ENCODE assay signal across 8 cellular contexts in the genomic region with DNA sequence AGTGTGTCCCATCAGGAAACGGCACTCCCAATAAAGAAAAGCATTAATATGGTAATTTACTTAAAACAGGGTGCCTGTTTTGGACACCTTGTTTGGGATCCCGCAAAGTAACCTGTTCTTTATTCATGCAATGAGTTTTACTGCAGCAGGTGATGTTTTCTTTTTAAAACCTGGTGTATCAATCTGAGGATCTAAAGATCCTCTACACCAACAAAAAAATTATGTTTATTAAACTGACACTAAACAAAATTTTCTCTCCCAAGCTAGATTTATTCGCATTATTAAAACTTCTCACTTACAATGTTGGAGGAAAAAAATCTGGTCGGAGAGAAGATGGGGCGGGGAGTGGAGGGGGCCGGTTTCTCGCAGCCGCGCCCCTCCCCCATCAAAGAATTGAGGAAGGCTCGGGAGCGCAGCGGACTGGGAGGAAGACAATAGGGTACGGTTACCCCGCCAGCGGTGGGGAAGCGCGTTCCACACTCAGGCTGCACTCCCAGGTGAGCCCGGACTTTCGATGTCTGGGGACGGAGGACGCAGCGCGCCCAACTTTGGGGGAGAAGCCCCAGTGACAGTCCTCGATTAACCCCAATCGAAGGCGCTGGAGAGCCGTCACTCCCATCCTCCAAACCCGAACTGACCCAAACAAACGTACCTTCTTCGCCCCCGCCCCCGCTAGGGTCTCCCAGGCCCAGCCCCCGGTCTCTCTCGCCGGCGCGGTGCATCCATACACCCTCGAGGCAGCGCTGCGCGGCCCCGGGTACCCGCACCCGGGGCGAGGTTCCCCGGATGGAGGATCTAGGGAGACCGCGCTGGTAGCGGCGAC. TPM values are rescaled to one million over a fixed set of nuclear protein-coding genes. Genes with fewer than 3 reads are reported as not detected.
A peak's percentile ranks its signal among the peaks of the same experiment; 100 is the strongest.
DNase-seq lines count a peak whose midpoint lies in the region; ATAC-seq, FAIRE-seq and TF ChIP-seq lines count a peak whose summit lies in the region.

No MANE protein-coding gene starts in this region.

- ATAC-seq in esophagus mucosa (peak; percentile 5), pancreas (peak; percentile 4 to 22 (median 14)), HG03095 (IDR thresholded peaks at IDR 0.05; ENCODE audit: unreplicated experiment) (no peak)

- H3K9me3 ChIP-seq in pancreas, result no peaks in the 10 kb centered on the region

- 1% methylated on average over 49 to 50 of the region's 50 CpGs for WGBS in pancreas, 2 donors

- TF ChIP-seq CTCF in pancreas (IDR thresholded peaks at IDR 0.05), result no peak

- no peak for TF ChIP-seq POLR2A in GM12892 (IDR thresholded peaks at IDR 0.05; ENCODE audit: low read depth, low read length)

- H3K4me3 ChIP-seq in pancreas, result peak overlapping the region; percentile 64 to 86 (median 70)

- intact Hi-C loops in pancreas (cut with DNase I), result loop anchor here in 1 of 3 donors (10.0 kb wide), 1 partner anchor 188 kb away; no protein-coding TSS in a partner anchor

- peaks cover 0 to 11% (median 0%) of the 10 kb centered on the region in 3 donors for H3K36me3 ChIP-seq in pancreas

- no peaks in the 10 kb centered on the region for H3K27me3 ChIP-seq in pancreas

- DNase-seq in GM12892 (ENCODE audit: insufficient read length), result peak; percentile 35
- peak; percentile 64 for DNase-seq in NCI-H774 (lab: John Stamatoyannopoulos, UW)
- peak; percentile 29 to 84 (median 62) for DNase-seq in pancreas
- no peak for DNase-seq in GM19239 (ENCODE audit: insufficient read length, low spot score)
- no peak for DNase-seq in SW 1271 (lab: John Stamatoyannopoulos, UW)
- no peak for DNase-seq in stimulated activated CD4-positive, alpha-beta T cell treated with anti-CD3 and anti-CD28 coated beads, Interleukin-1b, Interleukin-23, amount 100 ng/mL, for 48 hours

- H3K27ac ChIP-seq in pancreas, result peak overlapping the region; percentile 90 to 99 (median 98)

- peaks cover 3 to 15% (median 7%) of the 10 kb centered on the region in 3 donors for H3K4me1 ChIP-seq in pancreas

- FAIRE-seq in GM12892 (lab: Jason Lieb, UNC) (no peak), pancreas (lab: Jason Lieb, UNC) (no peak), GM19239 (lab: Jason Lieb, UNC) (no peak)

RNA-seq across cellular contexts. Expression of a gene that starts 1.3 kb away (rescaled TPM):
- polyA plus RNA-seq in GM12892 (2012; ENCODE audit: missing spikeins), result 2.5 TPM
- total RNA-seq in esophagus mucosa (1,371 TPM), pancreas (100 to 1,000 TPM; 453 to 874 (median 687) TPM)
- polyA plus RNA-seq in pancreas, result 100 to 1,000 TPM; 333 to 417 TPM

RNA-seq across cellular contexts. Expression of a gene that starts 54.8 kb away (rescaled TPM):
- polyA plus RNA-seq in GM12892 (2012; ENCODE audit: missing spikeins), result 21.8 TPM
- total RNA-seq in esophagus mucosa, result 9.7 TPM
- 1 to 10 TPM; 4.3 to 8.6 (median 6.3) TPM for total RNA-seq in pancreas
- polyA plus RNA-seq in pancreas, result 10 to 100 TPM; 15.3 to 16.3 TPM

Comparison
In these comparisons a context has a peak if more than half of its experiments do, and no peak if none do; other contexts are left out.
1. DNase-seq: peak in GM12892 (single experiment), NCI-H774 (single experiment) and pancreas (6 of 6); none in GM19239 (single experiment), SW 1271 (0 of 2) and stimulated activated CD4-positive, alpha-beta T cell treated with anti-CD3 and anti-CD28 coated beads, Interleukin-1b, Interleukin-23, amount 100 ng/mL, for 48 hours (single experiment).